18 cellular contexts compared by ENCODE assay signal in genomic region chr2:138433995-138434991, GRCh38.
DNase-seq lines count a peak whose midpoint lies in the region; ATAC-seq and TF ChIP-seq lines count a peak whose summit lies in the region.
"Had no signal": no experiment of that assay in that cellular context is flagged by ENCODE, and none has a peak within 500 bp of the region (broad histone marks: within the 10 kb centered on the region; RNA-seq: fewer than 3 reads in every experiment).

No MANE protein-coding gene starts in this region.

- H3K4me1 ChIP-seq in GM23338 (ENCODE audit: insufficient read depth): no peaks in the 10 kb centered on the region
- H3K4me1 ChIP-seq in neural progenitor cell: no peaks in the 10 kb centered on the region

- H3K9me2 ChIP-seq in GM23338 (ENCODE audit: insufficient read depth): no peaks in the 10 kb centered on the region

- 0 out of 3 replicates have a peak, but pooled peaks cover 2% of the 10 kb centered on the region for H3K36me3 Mint-ChIP-seq in GM23338 (ENCODE audit: low read depth)
- H3K36me3 Mint-ChIP-seq in neural progenitor cell: no peaks in the 10 kb centered on the region

- no peak overlapping the region for H2AFZ ChIP-seq in GM23338
- H2AFZ ChIP-seq in neural progenitor cell (replicated peaks): no peak overlapping the region
- H2AFZ ChIP-seq: parathyroid adenoma had no signal

- H3F3A ChIP-seq in GM23338 (replicated peaks; ENCODE audit: low read depth): no peaks in the 10 kb centered on the region
- H3F3A ChIP-seq in neural progenitor cell (ENCODE audit: low read depth): no peaks in the 10 kb centered on the region

- H3K27ac ChIP-seq in GM23338 (ENCODE audit: low read depth) (no peak overlapping the region), neural progenitor cell (no peak overlapping the region)
- H3K27ac ChIP-seq: body of pancreas, parathyroid adenoma, SK-N-MC had no signal

- H3K36me3 ChIP-seq in GM23338 (ENCODE audit: insufficient read depth) (no peaks in the 10 kb centered on the region), neural progenitor cell (no peaks in the 10 kb centered on the region)

- ATAC-seq in GM23338: no peak
- ATAC-seq in HG02852 (IDR thresholded peaks at IDR 0.05; ENCODE audit: unreplicated experiment): no peak
- ATAC-seq: body of pancreas had no signal

- H3K9me3 Mint-ChIP-seq in GM23338 (no peaks in the 10 kb centered on the region), neural progenitor cell (no peaks in the 10 kb centered on the region)

- H3K4me3 ChIP-seq in GM23338 (no peak overlapping the region), fibroblast of pulmonary artery (replicated peaks; ENCODE audit: low read depth, low read length) (no peak overlapping the region), neural progenitor cell (no peak overlapping the region)
- H3K4me3 ChIP-seq: body of pancreas, SK-N-MC had no signal

- H3K9me3 ChIP-seq in neural progenitor cell (ENCODE audit: low read depth): no peaks in the 10 kb centered on the region
- H3K9me3 ChIP-seq: body of pancreas had no signal

- H3K9ac ChIP-seq in neural progenitor cell: no peak overlapping the region
- H3K9ac ChIP-seq: parathyroid adenoma had no signal

- H3K79me2 ChIP-seq in GM23338 (replicated peaks; ENCODE audit: insufficient read depth) (no peaks in the 10 kb centered on the region), neural progenitor cell (ENCODE audit: low read depth) (no peaks in the 10 kb centered on the region)
- H3K79me2 ChIP-seq: parathyroid adenoma had no signal

- H3K27me3 Mint-ChIP-seq in GM23338 (ENCODE audit: insufficient read depth, low read depth, poor library complexity): no peaks in the 10 kb centered on the region
- no peaks in the 10 kb centered on the region for H3K27me3 Mint-ChIP-seq in neural progenitor cell (ENCODE audit: insufficient read depth, low read depth)

- H3K27me3 ChIP-seq in GM23338 (ENCODE audit: insufficient read depth) (no peaks in the 10 kb centered on the region), neural progenitor cell (no peaks in the 10 kb centered on the region)
- H3K27me3 ChIP-seq: body of pancreas had no signal

- no peak overlapping the region for H3K27ac Mint-ChIP-seq in GM23338
- H3K27ac Mint-ChIP-seq in neural progenitor cell: no peak overlapping the region

- H3K4me1 Mint-ChIP-seq in GM23338 (peaks cover 3% of the 10 kb centered on the region; the same call in 1 of the 3 replicates), neural progenitor cell (no peaks in the 10 kb centered on the region)

- no peaks in the 10 kb centered on the region for H4K20me1 ChIP-seq in GM23338 (replicated peaks; ENCODE audit: insufficient read depth)
- no peaks in the 10 kb centered on the region for H4K20me1 ChIP-seq in neural progenitor cell (ENCODE audit: low read depth)

- H3K4me3 Mint-ChIP-seq in GM23338: no peak overlapping the region
- H3K4me3 Mint-ChIP-seq in neural progenitor cell: no peak overlapping the region

- H3K4me2 ChIP-seq in GM23338 (no peak overlapping the region), neural progenitor cell (no peak overlapping the region)

- peak; percentile 15 for DNase-seq in CMK (ENCODE audit: low read depth)
- peak; percentile 14 for DNase-seq in GM23338 (ENCODE audit: low spot score)
- peak; percentile 69 for DNase-seq in NCI-H446 treated with DMSO at 0.1 percent for 48 hours (lab: John Stamatoyannopoulos, UW)
- DNase-seq in fibroblast of pulmonary artery (ENCODE audit: low read depth): peak; percentile 13
- DNase-seq in amygdala (lab: John Stamatoyannopoulos, UW): no peak
- no peak for DNase-seq in activated CD4-positive, alpha-beta T cell treated with anti-CD3 and anti-CD28 coated beads for 1 hour
- no peak for DNase-seq in neural progenitor cell (ENCODE audit: low spot score)
- DNase-seq: activated effector memory CD4-positive, alpha-beta T cell treated with Interleukin-2 at 50 U/mL for 16 hours; body of pancreas; Calu3; foreskin melanocyte; HCEC 1CT; Karpas-422; NCI-H187; stimulated activated CD4-positive, alpha-beta T cell treated with anti-CD3 and anti-CD28 coated beads, Interleukin-12 subunit alpha, Interleukin-12 subunit beta, amount 100 ng/mL, for 4 hours had no signal

- TF ChIP-seq CTCF in GM23338 (conservative IDR thresholded peaks at IDR 0.05; ENCODE audit: low read depth in 2 of 2) (no peak), fibroblast of pulmonary artery (IDR thresholded peaks at IDR 0.05; ENCODE audit: low read length, missing control alignments) (no peak), neural progenitor cell (IDR thresholded peaks at IDR 0.05) (no peak)

TF ChIP-seq in GM23338, 12 proteins besides CTCF, POLR2A, EP300 and RAD21 (continues in another document):
- TF ChIP-seq ZNF331 (CRISPR knock-in tag; IDR thresholded peaks at IDR 0.05; ENCODE audit: low read depth): no peak
- TF ChIP-seq JUNB (IDR thresholded peaks at IDR 0.05; ENCODE audit: unreplicated experiment): no peak
- TF ChIP-seq ETS1 (IDR thresholded peaks at IDR 0.05): no peak
- TF ChIP-seq EZH2 (IDR thresholded peaks at IDR 0.05; ENCODE audit: low read depth, unreplicated experiment): no peak
- TF ChIP-seq ZNF462 (CRISPR knock-in tag; IDR thresholded peaks at IDR 0.05): no peak
- no peak for TF ChIP-seq STAT1 (IDR thresholded peaks at IDR 0.05; ENCODE audit: unreplicated experiment)
- no peak for TF ChIP-seq POLR2AphosphoS5 (IDR thresholded peaks at IDR 0.05; ENCODE audit: low read depth)
- TF ChIP-seq NANOG (IDR thresholded peaks at IDR 0.05; ENCODE audit: borderline replicate concordance): no peak
- TF ChIP-seq EZH2phosphoT487 (IDR thresholded peaks at IDR 0.05; ENCODE audit: unreplicated experiment): no peak

Comparison
In these comparisons a context has a peak if more than half of its experiments do, and no peak if none do; other contexts are left out.
1. DNase-seq: peak in CMK (single experiment), GM23338 (single experiment), NCI-H446 treated with DMSO at 0.1 percent for 48 hours (single experiment) and fibroblast of pulmonary artery (single experiment); none in amygdala (0 of 56), activated CD4-positive, alpha-beta T cell treated with anti-CD3 and anti-CD28 coated beads for 1 hour (single experiment) and neural progenitor cell (single experiment).